In the genomic region with DNA sequence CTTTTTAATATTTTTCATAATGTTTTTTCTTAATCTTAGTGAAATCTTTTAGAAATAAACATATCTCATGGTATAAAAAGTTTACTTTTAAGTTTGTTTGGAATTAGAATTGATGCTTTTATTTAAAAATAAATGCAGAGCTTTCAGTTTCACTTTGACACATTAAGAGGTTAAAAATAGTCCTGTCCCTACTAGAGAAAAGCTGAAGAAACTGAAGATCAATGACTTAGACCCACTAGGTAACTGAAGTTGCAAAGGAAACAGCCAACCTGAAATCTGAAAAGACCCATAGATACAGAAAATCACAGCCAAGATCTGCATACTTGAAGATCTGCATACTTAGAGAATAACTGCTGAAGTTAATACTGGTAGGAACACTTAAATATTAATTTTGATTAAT, we compare ENCODE assay signal across 11 cellular contexts.
DNase-seq lines count a peak whose midpoint lies in the region; ATAC-seq and FAIRE-seq lines count a peak whose summit lies in the region.
"Had no signal": no experiment of that assay in that cellular context is flagged by ENCODE, and none has a peak within 500 bp of the region (broad histone marks: within the 10 kb centered on the region; RNA-seq: fewer than 3 reads in every experiment).

No MANE protein-coding gene starts in this region.

- peak; percentile 14 for DNase-seq in activated CD4-positive, alpha-beta T cell treated with anti-CD3 and anti-CD28 coated beads, Interleukin-2, amount 10 ng/mL, durations not matched to agents 7 days and 5 days
- DNase-seq in activated CD4-positive, alpha-beta T cell treated with anti-CD3 and anti-CD28 coated beads, Interleukin-2, amount 50 U/mL, for 1 hour = no peak
- DNase-seq in NAMALWA (ENCODE audit: low spot score) (peak; percentile 27), GM19239 (ENCODE audit: insufficient read length, low spot score) (no peak), hepatic stellate cell (ENCODE audit: low spot score) (no peak)
- DNase-seq in stimulated activated naive B cell treated with anti-CD40 and anti-IgM and Interleukin-4, amounts not matched to agents 10 μg/mL and 1 μg/mL and 100 μg/mL, for 72 hours = no peak
- no peak for DNase-seq in activated CD4-positive, CD25-positive, alpha-beta regulatory T cell (lab: John Stamatoyannopoulos, UW)
- DNase-seq: activated B cell treated with CpG ODN at 0.5 μM for 24 hours, NCI-H2107 had no signal

- peaks cover 26% of the 10 kb centered on the region for H3K4me1 Mint-ChIP-seq in activated CD4-positive, alpha-beta T cell treated with anti-CD3 and anti-CD28 coated beads, Interleukin-2, amount 10 ng/mL, durations not matched to agents 7 days and 5 days
- peaks cover 1 to 17% of the 10 kb centered on the region in 2 donors for H3K4me1 Mint-ChIP-seq in stimulated activated naive B cell treated with anti-CD40 and anti-IgM and Interleukin-4, amounts not matched to agents 10 μg/mL and 1 μg/mL and 100 μg/mL, for 72 hours

- CTCF ChIA-PET in activated CD4-positive, alpha-beta T cell treated with anti-CD3 and anti-CD28 coated beads, Interleukin-2, amount 10 ng/mL, durations not matched to agents 7 days and 5 days (lab: Charles Lee) = interaction anchor here (0.9 kb wide), 1 partner anchor 19 kb away, joined by 3 read pairs; no protein-coding TSS in a partner anchor

- H3K36me3 Mint-ChIP-seq in activated CD4-positive, alpha-beta T cell treated with anti-CD3 and anti-CD28 coated beads, Interleukin-2, amount 10 ng/mL, durations not matched to agents 7 days and 5 days (ENCODE audit: low read depth) = no peaks in the 10 kb centered on the region
- peaks cover 0 to 3% of the 10 kb centered on the region in 2 donors for H3K36me3 Mint-ChIP-seq in stimulated activated naive B cell treated with anti-CD40 and anti-IgM and Interleukin-4, amounts not matched to agents 10 μg/mL and 1 μg/mL and 100 μg/mL, for 72 hours
- H3K36me3 Mint-ChIP-seq: type B pancreatic cell had no signal

- no peaks in the 10 kb centered on the region for H3K27me3 Mint-ChIP-seq in activated CD4-positive, alpha-beta T cell treated with anti-CD3 and anti-CD28 coated beads, Interleukin-2, amount 10 ng/mL, durations not matched to agents 7 days and 5 days
- H3K27me3 Mint-ChIP-seq in stimulated activated naive B cell treated with anti-CD40 and anti-IgM and Interleukin-4, amounts not matched to agents 10 μg/mL and 1 μg/mL and 100 μg/mL, for 72 hours = no peaks in the 10 kb centered on the region
- H3K27me3 Mint-ChIP-seq: activated B cell treated with CpG ODN at 0.5 μM for 24 hours, type B pancreatic cell had no signal

- peak overlapping the region; percentile 50 for H3K27ac Mint-ChIP-seq in activated CD4-positive, alpha-beta T cell treated with anti-CD3 and anti-CD28 coated beads, Interleukin-2, amount 10 ng/mL, durations not matched to agents 7 days and 5 days
- H3K27ac Mint-ChIP-seq in stimulated activated naive B cell treated with anti-CD40 and anti-IgM and Interleukin-4, amounts not matched to agents 10 μg/mL and 1 μg/mL and 100 μg/mL, for 72 hours = no peak overlapping the region
- H3K27ac Mint-ChIP-seq: activated B cell treated with CpG ODN at 0.5 μM for 24 hours, type B pancreatic cell had no signal

- H3K4me3 Mint-ChIP-seq in activated CD4-positive, alpha-beta T cell treated with anti-CD3 and anti-CD28 coated beads, Interleukin-2, amount 10 ng/mL, durations not matched to agents 7 days and 5 days = no peak overlapping the region
- no peak overlapping the region for H3K4me3 Mint-ChIP-seq in stimulated activated naive B cell treated with anti-CD40 and anti-IgM and Interleukin-4, amounts not matched to agents 10 μg/mL and 1 μg/mL and 100 μg/mL, for 72 hours
- H3K4me3 Mint-ChIP-seq: activated B cell treated with CpG ODN at 0.5 μM for 24 hours, type B pancreatic cell had no signal

- peaks cover 12% of the 10 kb centered on the region for H3K9me3 Mint-ChIP-seq in activated CD4-positive, alpha-beta T cell treated with anti-CD3 and anti-CD28 coated beads, Interleukin-2, amount 10 ng/mL, durations not matched to agents 7 days and 5 days
- peaks cover 0 to 1% of the 10 kb centered on the region in 2 donors for H3K9me3 Mint-ChIP-seq in stimulated activated naive B cell treated with anti-CD40 and anti-IgM and Interleukin-4, amounts not matched to agents 10 μg/mL and 1 μg/mL and 100 μg/mL, for 72 hours
- H3K9me3 Mint-ChIP-seq: type B pancreatic cell had no signal

- no peak for FAIRE-seq in GM19239 (lab: Jason Lieb, UNC)

- ATAC-seq in HG02759 (IDR thresholded peaks at IDR 0.05; ENCODE audit: unreplicated experiment) = peak; percentile 80
- ATAC-seq in stimulated activated naive B cell treated with anti-CD40 and anti-IgM and Interleukin-4, amounts not matched to agents 10 μg/mL and 1 μg/mL and 100 μg/mL, for 72 hours (replicated peaks) = peak; percentile 23 to 31

- POLR2A ChIA-PET in activated CD4-positive, alpha-beta T cell treated with anti-CD3 and anti-CD28 coated beads, Interleukin-2, amount 10 ng/mL, durations not matched to agents 7 days and 5 days (lab: Charles Lee) = no interaction called here

Comparison
In these comparisons a context has a peak if more than half of its experiments do, and no peak if none do; other contexts are left out.
1. DNase-seq: peak in activated CD4-positive, alpha-beta T cell treated with anti-CD3 and anti-CD28 coated beads, Interleukin-2, amount 10 ng/mL, durations not matched to agents 7 days and 5 days (single experiment) and NAMALWA (single experiment); none in activated CD4-positive, alpha-beta T cell treated with anti-CD3 and anti-CD28 coated beads, Interleukin-2, amount 50 U/mL, for 1 hour (single experiment), stimulated activated naive B cell treated with anti-CD40 and anti-IgM and Interleukin-4, amounts not matched to agents 10 μg/mL and 1 μg/mL and 100 μg/mL, for 72 hours (single experiment), activated CD4-positive, CD25-positive, alpha-beta regulatory T cell (0 of 4), GM19239 (single experiment) and hepatic stellate cell (single experiment).